ENCODE assay signal across 8 cellular contexts in the genomic region with DNA sequence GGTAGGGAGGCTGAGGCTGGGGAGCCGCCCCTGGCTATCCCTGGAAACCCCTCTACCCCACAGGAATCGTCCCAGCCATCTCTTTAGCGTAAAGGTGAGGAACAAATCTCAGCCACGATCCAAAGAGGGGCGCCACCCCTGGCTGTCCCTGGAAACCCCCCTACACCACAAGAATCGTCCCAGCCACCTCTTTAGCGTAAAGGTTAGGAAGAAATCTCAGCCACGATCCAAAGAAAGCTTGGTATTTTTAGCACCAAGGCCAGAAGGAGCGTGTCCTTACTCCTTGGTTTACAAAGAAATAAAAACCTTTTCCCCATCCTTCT. TPM values are rescaled to one million over a fixed set of nuclear protein-coding genes. Genes with fewer than 3 reads are reported as not detected.
DNase-seq lines count a peak whose midpoint lies in the region; ATAC-seq and TF ChIP-seq lines count a peak whose summit lies in the region.

No MANE protein-coding gene starts in this region.

- H3K27ac Mint-ChIP-seq in activated T-cell treated with anti-CD3 and anti-CD28 coated beads, Interleukin-2, amount 50 U/mL, for 24 hours = peak overlapping the region; percentile 74

- H3K4me1 ChIP-seq in body of pancreas (peaks cover 40% of the 10 kb centered on the region), lung (ENCODE audit: control insufficient read depth in 2 of 2, insufficient read depth in 2 of 2, low read length in 2 of 2) (peaks cover 0 to 21% of the 10 kb centered on the region in 2 donors), tibial nerve (peaks cover 0 to 56% (median 33%) of the 10 kb centered on the region in 4 donors)

- WGBS in body of pancreas, 2 donors = 33 to 38% methylated on average over 9 of the region's 9 CpGs
- WGBS in lung, 2 donors = 41 to 54% methylated on average over 9 of the region's 9 CpGs
- WGBS in tibial nerve, 2 donors = 37% methylated on average over 9 of the region's 9 CpGs

- no peak for TF ChIP-seq EP300 in tibial nerve (IDR thresholded peaks at IDR 0.05)

- H3K36me3 ChIP-seq in body of pancreas (replicated peaks in 1 of 2; ENCODE audit: insufficient read depth in 1 of 2, low read depth in 2 of 2) (no peaks in the 10 kb centered on the region), lung (ENCODE audit: control insufficient read depth in 2 of 2, insufficient read depth in 2 of 2, low read length in 2 of 2) (no peaks in the 10 kb centered on the region), tibial nerve (no peaks in the 10 kb centered on the region)

- H3K27ac ChIP-seq in body of pancreas (peak overlapping the region; percentile 45 to 91 (median 80)), lung (ENCODE audit: low read depth in 1 of 2, low read length in 1 of 2) (peak overlapping the region; percentile 76 to 93), tibial nerve (peak overlapping the region; percentile 81 to 98 (median 88))

- H3K4me3 Mint-ChIP-seq in activated T-cell treated with anti-CD3 and anti-CD28 coated beads, Interleukin-2, amount 50 U/mL, for 24 hours = peak overlapping the region; percentile 76

- H3K9me3 Mint-ChIP-seq in activated T-cell treated with anti-CD3 and anti-CD28 coated beads, Interleukin-2, amount 50 U/mL, for 24 hours = no peaks in the 10 kb centered on the region

- intact Hi-C loops in body of pancreas (cut with DNase I) = no loop called here

- no peaks in the 10 kb centered on the region for H3K27me3 ChIP-seq in body of pancreas
- no peaks in the 10 kb centered on the region for H3K27me3 ChIP-seq in lung (ENCODE audit: control insufficient read depth, insufficient read depth)
- H3K27me3 ChIP-seq in tibial nerve = no peaks in the 10 kb centered on the region

- H3K27me3 Mint-ChIP-seq in activated T-cell treated with anti-CD3 and anti-CD28 coated beads, Interleukin-2, amount 50 U/mL, for 24 hours = no peaks in the 10 kb centered on the region

- TF ChIP-seq POLR2A in body of pancreas (IDR thresholded peaks at IDR 0.05) (no peak), tibial nerve (IDR thresholded peaks at IDR 0.05) (no peak)

- H3K9me3 ChIP-seq in body of pancreas (no peaks in the 10 kb centered on the region), lung (ENCODE audit: control insufficient read depth in 2 of 2, insufficient read depth in 1 of 2, low read length in 1 of 2) (no peaks in the 10 kb centered on the region), tibial nerve (peaks cover 0 to 4% (median 0%) of the 10 kb centered on the region in 4 donors)

- no peak for TF ChIP-seq CTCF in body of pancreas (IDR thresholded peaks at IDR 0.05)
- TF ChIP-seq CTCF in lung (IDR thresholded peaks at IDR 0.05; ENCODE audit: control extremely low read depth, extremely low read depth) = no peak
- TF ChIP-seq CTCF in tibial nerve (IDR thresholded peaks at IDR 0.05) = no peak

- ATAC-seq in body of pancreas (no peak), lung (ENCODE audit: insufficient read depth, low FRiP score) (no peak), GM21723 (IDR thresholded peaks at IDR 0.05; ENCODE audit: unreplicated experiment) (no peak)

- H3K4me3 ChIP-seq in body of pancreas (no peak overlapping the region), lung (peak overlapping the region; percentile 33), tibial nerve (peak overlapping the region; percentile 33 to 57 (median 42))

- H3K4me1 Mint-ChIP-seq in activated T-cell treated with anti-CD3 and anti-CD28 coated beads, Interleukin-2, amount 50 U/mL, for 24 hours (ENCODE audit: low read depth) = peaks cover 42% of the 10 kb centered on the region

- DNase-seq in activated T-cell treated with anti-CD3 and anti-CD28 coated beads, Interleukin-2, amount 50 U/mL, for 24 hours = no peak
- no peak for DNase-seq in activated T-cell treated with anti-CD3 and anti-CD28 coated beads, Interleukin-2, amount 50 U/mL, for 48 hours
- DNase-seq in body of pancreas (no peak), lung (ENCODE audit: low spot score) (no peak), tibial nerve (ENCODE audit: low spot score in 2 of 2) (no peak), NCI-H226 (no peak), AG08395 (ENCODE audit: low spot score) (no peak)

- H3K36me3 Mint-ChIP-seq in activated T-cell treated with anti-CD3 and anti-CD28 coated beads, Interleukin-2, amount 50 U/mL, for 24 hours (ENCODE audit: low read depth) = peaks cover 28% of the 10 kb centered on the region

RNA-seq across cellular contexts. Expression of gene TSPAN14, which starts 0.8 kb away (rescaled TPM):
- total RNA-seq in body of pancreas (10 to 100 TPM; 22.3 to 63.0 TPM), lung (100 to 1,000 TPM in 1 of 2 donors, 10 to 100 TPM in 1; 67.3 to 164 TPM), tibial nerve (100 to 1,000 TPM; 123 to 163 (median 150) TPM)
- 100 to 1,000 TPM in 1 of 2 donors, 10 to 100 TPM in 1; 40.9 to 187 TPM for polyA plus RNA-seq in lung

RNA-seq across cellular contexts. Expression of gene PRXL2A, which starts 45.0 kb away (rescaled TPM):
- 100 to 1,000 TPM in 1 of 2 donors, 10 to 100 TPM in 1; 40.7 to 110 TPM for total RNA-seq in body of pancreas
- total RNA-seq in lung = 10 to 100 TPM; 42.8 to 59.5 TPM
- polyA plus RNA-seq in lung = 10 to 100 TPM; 18.2 to 31.2 TPM
- 100 to 1,000 TPM in 3 of 4 donors, 10 to 100 TPM in 1; 94.5 to 176 (median 128) TPM for total RNA-seq in tibial nerve

Comparison
In these comparisons a context has a peak if more than half of its experiments do, and no peak if none do; other contexts are left out.
1. H3K4me3 ChIP-seq: peak in lung (single experiment) and tibial nerve (4 of 4); none in body of pancreas (0 of 2).
2. Peak in every context shown above with its lines, with median percentiles within 50 percentile points of each other: H3K27ac ChIP-seq.